ENCODE assay signal across 25 cellular contexts in genomic region chr12:51828951-51829581, GRCh38. TPM values are rescaled to one million over a fixed set of nuclear protein-coding genes. Genes with fewer than 3 reads are reported as not detected.
A peak's percentile ranks its signal among the peaks of the same experiment; 100 is the strongest.
DNase-seq lines count a peak whose midpoint lies in the region; ATAC-seq and TF ChIP-seq lines count a peak whose summit lies in the region.
"Had no signal": no experiment of that assay in that cellular context is flagged by ENCODE, and none has a peak within 500 bp of the region (broad histone marks: within the 10 kb centered on the region; RNA-seq: fewer than 3 reads in every experiment).

No MANE protein-coding gene starts in this region.

- intact Hi-C loops in stomach (cut with DNase I; ENCODE audit: low total_unique reads): no loop called here

- no peak for TF ChIP-seq CTCF in stomach (IDR thresholded peaks at IDR 0.05)

- DNase-seq in iPS-NIHi7 (ENCODE audit: extremely low spot score): peak; percentile 49
- no peak for DNase-seq in stomach
- DNase-seq: activated CD4-positive, CD25-positive, alpha-beta regulatory T cell treated with anti-CD3 and anti-CD28 coated beads, Interleukin-2, amount 50 U/mL, for 72 hours; activated T-cell treated with anti-CD3 and anti-CD28 coated beads for 4 hours; effector memory CD4-positive, alpha-beta T cell; erythroblast; GF-D8; IMR-90; left cardiac atrium; mammary epithelial cell; NCI-H774; sigmoid colon; stimulated activated CD4-positive, alpha-beta T cell treated with anti-CD3 and anti-CD28 coated beads, Interleukin-4, amount 100 ng/mL, for 24 hours; testis had no signal

- peak overlapping the region in 8 of 11 experiments; percentile 4 to 94 (median 64); a peak in 15 of 22 replicates for H3K27ac ChIP-seq in BLaER1 treated with 17β-estradiol and CSF1 and Interleukin-3, amounts not matched to agents 10 nM and 100 nM
- H3K27ac ChIP-seq in HUES48 (ENCODE audit: low read depth, low read length): peak overlapping the region; percentile 81
- H3K27ac ChIP-seq in stomach: no peak overlapping the region
- H3K27ac ChIP-seq: sigmoid colon, testis had no signal

- no peak for ATAC-seq in activated T-helper 17 cell treated with anti-CD3 and anti-CD28 coated beads, Interleukin-2, amount 50 U/mL, for 72 hours (replicated peaks)
- ATAC-seq in HG02678 (IDR thresholded peaks at IDR 0.05; ENCODE audit: unreplicated experiment) (no peak), GM19395 (IDR thresholded peaks at IDR 0.05; ENCODE audit: unreplicated experiment) (no peak), GM19397 (IDR thresholded peaks at IDR 0.05; ENCODE audit: unreplicated experiment) (no peak)
- ATAC-seq: left cardiac atrium had no signal

- peaks cover 0 to 3% (median 0%) of the 10 kb centered on the region in 11 experiments; a peak in 1 of 22 replicates for H3K27me3 ChIP-seq in BLaER1 treated with 17β-estradiol and CSF1 and Interleukin-3, amounts not matched to agents 10 nM and 100 nM
- no peaks in the 10 kb centered on the region for H3K27me3 ChIP-seq in HUES48 (ENCODE audit: control insufficient read depth, insufficient read depth, low read length)
- peaks cover 0 to 58% (median under 1%) of the 10 kb centered on the region in 3 donors for H3K27me3 ChIP-seq in stomach
- H3K27me3 ChIP-seq: testis had no signal

- no peak for TF ChIP-seq POLR2A in stomach (IDR thresholded peaks at IDR 0.05)

- no peaks in the 10 kb centered on the region for H3K36me3 Mint-ChIP-seq in activated T-helper 17 cell treated with anti-CD3 and anti-CD28 coated beads, Interleukin-2, amount 50 U/mL, for 72 hours (ENCODE audit: low read depth)
- H3K36me3 Mint-ChIP-seq: stimulated activated memory B cell treated with anti-CD40 and anti-IgM and Interleukin-4, amounts not matched to agents 10 μg/mL and 1 μg/mL and 100 μg/mL, for 72 hours had no signal

- peak overlapping the region; percentile 89 for H3K27ac Mint-ChIP-seq in activated T-helper 17 cell treated with anti-CD3 and anti-CD28 coated beads, Interleukin-2, amount 50 U/mL, for 72 hours
- H3K27ac Mint-ChIP-seq: stimulated activated memory B cell treated with anti-CD40 and anti-IgM and Interleukin-4, amounts not matched to agents 10 μg/mL and 1 μg/mL and 100 μg/mL, for 72 hours had no signal

- WGBS in stomach, 5 donors: 77 to 87% (median 82%) methylated on average over 7 of the region's 7 CpGs

- peak overlapping the region; percentile 67 for H3K4me3 Mint-ChIP-seq in activated T-helper 17 cell treated with anti-CD3 and anti-CD28 coated beads, Interleukin-2, amount 50 U/mL, for 72 hours
- H3K4me3 Mint-ChIP-seq: stimulated activated memory B cell treated with anti-CD40 and anti-IgM and Interleukin-4, amounts not matched to agents 10 μg/mL and 1 μg/mL and 100 μg/mL, for 72 hours; T-helper 1 cell treated with Interleukin-12 subunit alpha and Interleukin-12 subunit beta and Interleukin-4 antibody, amounts not matched to agents 30 μg/mL and 1 μg/mL, for 36 hours had no signal

- no peaks in the 10 kb centered on the region for H3K9me3 Mint-ChIP-seq in activated T-helper 17 cell treated with anti-CD3 and anti-CD28 coated beads, Interleukin-2, amount 50 U/mL, for 72 hours
- H3K9me3 Mint-ChIP-seq: stimulated activated memory B cell treated with anti-CD40 and anti-IgM and Interleukin-4, amounts not matched to agents 10 μg/mL and 1 μg/mL and 100 μg/mL, for 72 hours; T-helper 1 cell treated with Interleukin-12 subunit alpha and Interleukin-12 subunit beta and Interleukin-4 antibody, amounts not matched to agents 30 μg/mL and 1 μg/mL, for 36 hours had no signal

- H3K4me3 ChIP-seq in BLaER1 treated with 17β-estradiol and CSF1 and Interleukin-3, amounts not matched to agents 10 nM and 100 nM: no peak overlapping the region; a peak in 1 of 20 replicates
- H3K4me3 ChIP-seq in HUES48 (ENCODE audit: low read depth, low read length) (no peak overlapping the region), stomach (no peak overlapping the region)
- H3K4me3 ChIP-seq: sigmoid colon, testis had no signal

- H3K4me2 ChIP-seq in BLaER1 treated with 17β-estradiol and CSF1 and Interleukin-3, amounts not matched to agents 10 nM and 100 nM: peak overlapping the region; percentile 78 to 99 (median 89)

- TF ChIP-seq EP300 in stomach (IDR thresholded peaks at IDR 0.05): no peak

- no peaks in the 10 kb centered on the region for H4K20me1 ChIP-seq in BLaER1 treated with 17β-estradiol and CSF1 and Interleukin-3, amounts not matched to agents 10 nM and 100 nM

- H3K36me3 ChIP-seq in BLaER1 treated with 17β-estradiol and CSF1 and Interleukin-3, amounts not matched to agents 10 nM and 100 nM: peaks cover 0 to 4% (median 0%) of the 10 kb centered on the region in 11 experiments; a peak in 3 of 22 replicates
- no peaks in the 10 kb centered on the region for H3K36me3 ChIP-seq in HUES48 (ENCODE audit: control insufficient read depth, insufficient read depth, low read length)
- H3K36me3 ChIP-seq in stomach: no peaks in the 10 kb centered on the region
- H3K36me3 ChIP-seq: sigmoid colon had no signal

- no peaks in the 10 kb centered on the region for H3K9me3 ChIP-seq in BLaER1 treated with 17β-estradiol and CSF1 and Interleukin-3, amounts not matched to agents 10 nM and 100 nM (replicated peaks in 1 of 11)
- H3K9me3 ChIP-seq in HUES48 (ENCODE audit: control insufficient read depth, insufficient read depth, low read length) (no peaks in the 10 kb centered on the region), stomach (no peaks in the 10 kb centered on the region)
- H3K9me3 ChIP-seq: sigmoid colon, testis had no signal

- peaks cover 29% of the 10 kb centered on the region for H3K4me1 Mint-ChIP-seq in activated T-helper 17 cell treated with anti-CD3 and anti-CD28 coated beads, Interleukin-2, amount 50 U/mL, for 72 hours

- H3K4me1 ChIP-seq in BLaER1 treated with 17β-estradiol and CSF1 and Interleukin-3, amounts not matched to agents 10 nM and 100 nM: peaks cover 68 to 98% (median 89%) of the 10 kb centered on the region in 10 experiments
- H3K4me1 ChIP-seq in HUES48 (ENCODE audit: control insufficient read depth, insufficient read depth, low read length): peaks cover 41% of the 10 kb centered on the region
- H3K4me1 ChIP-seq in stomach: peaks cover 0 to 35% (median 14%) of the 10 kb centered on the region in 4 donors
- H3K4me1 ChIP-seq: sigmoid colon, testis had no signal

- peaks cover 20% of the 10 kb centered on the region for H3K27me3 Mint-ChIP-seq in activated T-helper 17 cell treated with anti-CD3 and anti-CD28 coated beads, Interleukin-2, amount 50 U/mL, for 72 hours

- H3K9ac ChIP-seq in BLaER1 treated with 17β-estradiol and CSF1 and Interleukin-3, amounts not matched to agents 10 nM and 100 nM: peak overlapping the region in 3 of 11 experiments; percentile 43 to 49 (median 47); a peak in 3 of 22 replicates
- H3K9ac ChIP-seq in HUES48 (ENCODE audit: low read depth, low read length): no peak overlapping the region

RNA-seq across cellular contexts. Expression of gene FIGNL2, which starts 19.5 kb away (rescaled TPM):
- under 1 TPM; 0.50 to 0.53 TPM for total RNA-seq in activated T-helper 17 cell treated with anti-CD3 and anti-CD28 coated beads, Interleukin-2, amount 50 U/mL, for 72 hours
- 1 to 10 TPM in 1 of 5 donors, under 1 TPM in 2, not detected in 2; under 0.01 to 1.4 (median 0.73) TPM for total RNA-seq in stomach
- polyA plus RNA-seq in stomach: under 1 TPM in 2 of 3 donors, not detected in 1; 0.10 to 0.12 TPM
- polyA plus RNA-seq: mammary epithelial cell had no signal

RNA-seq across cellular contexts. Expression of gene ANKRD33, which starts 58.8 kb away (rescaled TPM):
- total RNA-seq in activated T-helper 17 cell treated with anti-CD3 and anti-CD28 coated beads, Interleukin-2, amount 50 U/mL, for 72 hours: not detected
- total RNA-seq in stomach: not detected
- polyA plus RNA-seq in stomach: not detected
- total RNA-seq: left cardiac atrium, mammary epithelial cell, posterior vena cava, sigmoid colon had no signal
- polyA plus RNA-seq: BJ, mammary epithelial cell, neural cell had no signal

Comparison
In these comparisons a context has a peak if more than half of its experiments do, and no peak if none do; other contexts are left out.
1. H3K27ac ChIP-seq: peak in BLaER1 treated with 17β-estradiol and CSF1 and Interleukin-3, amounts not matched to agents 10 nM and 100 nM (8 of 11) and HUES48 (single experiment); none in stomach (0 of 5).